8 cellular contexts compared by ENCODE assay signal in genomic region chr1:181135815-181136737, GRCh38. TPM values are rescaled to one million over a fixed set of nuclear protein-coding genes. Genes with fewer than 3 reads are reported as not detected.
A peak's percentile ranks its signal among the peaks of the same experiment; 100 is the strongest.
DNase-seq lines count a peak whose midpoint lies in the region; ATAC-seq and TF ChIP-seq lines count a peak whose summit lies in the region.

No MANE protein-coding gene starts in this region.

- no peaks in the 10 kb centered on the region for H3K36me3 ChIP-seq in mesenchymal stem cell (ENCODE audit: control insufficient read depth in 1 of 2, insufficient read depth in 2 of 2, low read depth in 1 of 2, low read length in 2 of 2)

- H2BK5ac ChIP-seq in mesenchymal stem cell (ENCODE audit: low read depth, low read length, poor library complexity, severe bottlenecking): peak overlapping the region; percentile 89

- in situ Hi-C loops in astrocyte of the cerebellum (cut with HindIII; ENCODE audit: low sequenced_read_pairs): no loop called here

- WGBS in mesenchymal stem cell: 48% methylated on average over 12 of the region's 12 CpGs

- peak overlapping the region; percentile 90 for H3K9ac ChIP-seq in mesenchymal stem cell (ENCODE audit: low read length)

- no peaks in the 10 kb centered on the region for H3K9me3 ChIP-seq in mesenchymal stem cell (ENCODE audit: control insufficient read depth, low read length)

- H2BK15ac ChIP-seq in mesenchymal stem cell (ENCODE audit: low read depth, poor library complexity, severe bottlenecking): no peak overlapping the region

- H2BK120ac ChIP-seq in mesenchymal stem cell (ENCODE audit: low read depth, low read length): peak overlapping the region; percentile 29

- peak overlapping the region in 1 of 2 experiments; percentile 57 for H3K14ac ChIP-seq in mesenchymal stem cell (ENCODE audit: low read length in 2 of 2)

- DNase-seq in AG20443 (ENCODE audit: low spot score) (peak; percentile 85), Kasumi-1 (lab: John Stamatoyannopoulos, UW) (peak; percentile 58 to 65), astrocyte of the cerebellum (ENCODE audit: low read depth) (peak; percentile 87), mesenchymal stem cell (peak; percentile 79), NCI-H128 (lab: John Stamatoyannopoulos, UW; ENCODE audit: unreplicated experiment) (no peak), substantia nigra (lab: John Stamatoyannopoulos, UW) (no peak)

- peak overlapping the region; percentile 74 for H4K91ac ChIP-seq in mesenchymal stem cell (ENCODE audit: low read length)

- H3K4me3 ChIP-seq in astrocyte of the cerebellum (ENCODE audit: low read depth, low read length): no peak overlapping the region
- peak overlapping the region in 1 of 2 experiments; percentile 34 for H3K4me3 ChIP-seq in mesenchymal stem cell (ENCODE audit: insufficient read depth in 1 of 2, low read depth in 1 of 2, low read length in 2 of 2)

- H3K27ac ChIP-seq in mesenchymal stem cell (ENCODE audit: low read length, poor library complexity, severe bottlenecking) (peak overlapping the region; percentile 94), substantia nigra (ENCODE audit: low read depth, low read length, poor library complexity, severe bottlenecking) (no peak overlapping the region)

- no peak for TF ChIP-seq CTCF in astrocyte of the cerebellum (IDR thresholded peaks at IDR 0.05; ENCODE audit: low read depth, low read length, missing control alignments)

- H3K27me3 ChIP-seq in mesenchymal stem cell (ENCODE audit: control insufficient read depth in 1 of 2, insufficient read depth in 1 of 2, low read length in 2 of 2): no peaks in the 10 kb centered on the region

- peak overlapping the region; percentile 95 for H2AK5ac ChIP-seq in mesenchymal stem cell (ENCODE audit: low read length, severe bottlenecking)

- H3K23ac ChIP-seq in mesenchymal stem cell (ENCODE audit: low read length in 2 of 2): no peak overlapping the region

- peak overlapping the region; percentile 66 for H4K8ac ChIP-seq in mesenchymal stem cell (ENCODE audit: low read length)

- peak overlapping the region; percentile 88 to 98 for H2BK12ac ChIP-seq in mesenchymal stem cell (ENCODE audit: low read length in 2 of 2)

- H3K4me1 ChIP-seq in mesenchymal stem cell (ENCODE audit: control insufficient read depth, insufficient read depth, low read depth, low read length): peaks cover 39% of the 10 kb centered on the region

- ATAC-seq in HG02798 (IDR thresholded peaks at IDR 0.05; ENCODE audit: poor library complexity, unreplicated experiment) (no peak), GM18511 (IDR thresholded peaks at IDR 0.05; ENCODE audit: unreplicated experiment) (no peak)

- H3K18ac ChIP-seq in mesenchymal stem cell (ENCODE audit: low read depth in 1 of 2, low read length in 2 of 2): peak overlapping the region; percentile 41 to 78

- H2AFZ ChIP-seq in mesenchymal stem cell (ENCODE audit: low read depth, low read length): no peak overlapping the region

- H3K4ac ChIP-seq in mesenchymal stem cell (ENCODE audit: low read depth in 1 of 2, low read length in 2 of 2): peak overlapping the region; percentile 42 to 59

- peak overlapping the region; percentile 24 for H3K4me2 ChIP-seq in mesenchymal stem cell (ENCODE audit: low read length, poor library complexity, severe bottlenecking)

- H3K79me1 ChIP-seq in mesenchymal stem cell (replicated peaks; ENCODE audit: low read length, poor library complexity, severe bottlenecking): peaks cover 2% of the 10 kb centered on the region

RNA-seq across cellular contexts. Expression of gene IER5, which starts 47.6 kb away (rescaled TPM):
- polyA plus RNA-seq in mesenchymal stem cell (2013, experiment 1 of 2): 11.3 TPM
- 11.5 TPM for polyA plus RNA-seq in mesenchymal stem cell (2013, experiment 2 of 2)

Comparison
In these comparisons a context has a peak if more than half of its experiments do, and no peak if none do; other contexts are left out.
1. DNase-seq: peak in AG20443 (single experiment), Kasumi-1 (2 of 2), astrocyte of the cerebellum (single experiment) and mesenchymal stem cell (single experiment); none in NCI-H128 (single experiment) and substantia nigra (0 of 49).